1 cellular context compared by ENCODE assay signal in the genomic region with DNA sequence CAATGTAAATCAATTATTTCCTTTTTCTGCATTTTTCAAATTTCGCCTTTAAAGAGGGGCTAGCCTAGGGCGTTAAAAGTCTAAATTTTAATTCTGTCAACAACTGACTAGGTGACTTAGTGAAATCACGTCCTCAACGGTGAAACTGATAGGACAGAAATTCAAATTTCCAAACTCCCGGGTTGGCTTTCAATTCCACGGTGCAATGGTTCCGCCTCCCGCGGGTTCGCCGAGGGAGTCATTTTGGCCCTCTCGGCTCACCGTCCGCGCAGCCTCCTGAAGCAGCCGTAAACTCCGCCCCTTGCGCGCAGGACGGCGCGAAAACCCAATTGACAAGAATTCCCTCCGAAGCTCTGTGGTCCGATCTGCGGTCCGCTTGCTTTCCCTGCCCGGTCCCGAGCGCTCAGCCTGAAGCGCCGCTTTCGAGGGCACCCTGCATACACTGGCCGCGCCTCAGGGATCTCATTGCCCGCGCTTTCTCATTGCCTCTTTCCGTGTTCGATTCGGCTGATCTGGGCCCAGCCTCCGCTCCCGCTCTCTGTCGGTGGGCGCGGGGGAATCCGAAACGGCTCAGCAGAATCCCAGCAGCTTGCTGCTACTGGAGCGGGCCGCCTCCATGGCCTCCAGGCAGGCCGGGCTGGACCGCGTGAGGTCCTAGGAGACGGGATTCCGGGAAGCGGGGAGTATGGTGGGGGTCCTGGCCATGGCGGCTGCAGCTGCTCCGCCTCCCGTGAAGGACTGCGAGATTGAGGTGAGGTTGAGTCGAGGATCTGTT.
TF ChIP-seq lines count a peak whose summit lies in the region.

Gene ATAD5, plus strand, starts transcription at position 304 of the 775 bp plus-strand sequence. Its CDS starts 382 bp downstream, at position 686.

TF ChIP-seq in HepG2, 621 proteins besides CTCF, POLR2A, EP300 and RAD21 (continued from another document and continues in another):
- TF ChIP-seq, protein P1, sequence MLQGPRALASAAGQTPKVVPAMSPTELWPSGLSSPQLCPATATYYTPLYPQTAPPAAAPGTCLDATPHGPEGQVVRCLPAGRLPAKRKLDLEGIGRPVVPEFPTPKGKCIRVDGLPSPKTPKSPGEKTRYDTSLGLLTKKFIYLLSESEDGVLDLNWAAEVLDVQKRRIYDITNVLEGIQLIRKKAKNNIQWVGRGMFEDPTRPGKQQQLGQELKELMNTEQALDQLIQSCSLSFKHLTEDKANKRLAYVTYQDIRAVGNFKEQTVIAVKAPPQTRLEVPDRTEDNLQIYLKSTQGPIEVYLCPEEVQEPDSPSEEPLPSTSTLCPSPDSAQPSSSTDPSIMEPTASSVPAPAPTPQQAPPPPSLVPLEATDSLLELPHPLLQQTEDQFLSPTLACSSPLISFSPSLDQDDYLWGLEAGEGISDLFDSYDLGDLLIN (CRISPR knock-in tag; IDR thresholded peaks at IDR 0.05; ENCODE audit: borderline replicate concordance) = peak; percentile 94; the same call in 1 of the 2 replicates
- TF ChIP-seq ZNF260 (CRISPR knock-in tag; IDR thresholded peaks at IDR 0.05; ENCODE audit: borderline replicate concordance, low read depth) = no peak
- peak; percentile 90 for TF ChIP-seq IKZF5 (CRISPR knock-in tag; IDR thresholded peaks at IDR 0.05)
- TF ChIP-seq JDP2 (CRISPR knock-in tag; IDR thresholded peaks at IDR 0.05; ENCODE audit: borderline replicate concordance) = no peak
- TF ChIP-seq MIER3 (CRISPR knock-in tag; IDR thresholded peaks at IDR 0.05; ENCODE audit: borderline replicate concordance) = peak; percentile 69; the same call in 1 of the 2 replicates
- peak; percentile 64; the same call in 1 of the 2 replicates for TF ChIP-seq ZNF205 (CRISPR knock-in tag; IDR thresholded peaks at IDR 0.05)
- TF ChIP-seq DBP (CRISPR knock-in tag; IDR thresholded peaks at IDR 0.05; ENCODE audit: not compliant biosample characterization) = no peak
- TF ChIP-seq THAP7 (CRISPR knock-in tag; IDR thresholded peaks at IDR 0.05) = no peak
- no peak for TF ChIP-seq FOXO1 (CRISPR knock-in tag; IDR thresholded peaks at IDR 0.05)
- no peak for TF ChIP-seq GTF2F1 (IDR thresholded peaks at IDR 0.05; ENCODE audit: low read length)
- no peak for TF ChIP-seq GZF1 (CRISPR knock-in tag; IDR thresholded peaks at IDR 0.05)
- TF ChIP-seq ZNF550 (CRISPR knock-in tag; IDR thresholded peaks at IDR 0.05; ENCODE audit: borderline replicate concordance) = no peak
- TF ChIP-seq, protein P2, sequence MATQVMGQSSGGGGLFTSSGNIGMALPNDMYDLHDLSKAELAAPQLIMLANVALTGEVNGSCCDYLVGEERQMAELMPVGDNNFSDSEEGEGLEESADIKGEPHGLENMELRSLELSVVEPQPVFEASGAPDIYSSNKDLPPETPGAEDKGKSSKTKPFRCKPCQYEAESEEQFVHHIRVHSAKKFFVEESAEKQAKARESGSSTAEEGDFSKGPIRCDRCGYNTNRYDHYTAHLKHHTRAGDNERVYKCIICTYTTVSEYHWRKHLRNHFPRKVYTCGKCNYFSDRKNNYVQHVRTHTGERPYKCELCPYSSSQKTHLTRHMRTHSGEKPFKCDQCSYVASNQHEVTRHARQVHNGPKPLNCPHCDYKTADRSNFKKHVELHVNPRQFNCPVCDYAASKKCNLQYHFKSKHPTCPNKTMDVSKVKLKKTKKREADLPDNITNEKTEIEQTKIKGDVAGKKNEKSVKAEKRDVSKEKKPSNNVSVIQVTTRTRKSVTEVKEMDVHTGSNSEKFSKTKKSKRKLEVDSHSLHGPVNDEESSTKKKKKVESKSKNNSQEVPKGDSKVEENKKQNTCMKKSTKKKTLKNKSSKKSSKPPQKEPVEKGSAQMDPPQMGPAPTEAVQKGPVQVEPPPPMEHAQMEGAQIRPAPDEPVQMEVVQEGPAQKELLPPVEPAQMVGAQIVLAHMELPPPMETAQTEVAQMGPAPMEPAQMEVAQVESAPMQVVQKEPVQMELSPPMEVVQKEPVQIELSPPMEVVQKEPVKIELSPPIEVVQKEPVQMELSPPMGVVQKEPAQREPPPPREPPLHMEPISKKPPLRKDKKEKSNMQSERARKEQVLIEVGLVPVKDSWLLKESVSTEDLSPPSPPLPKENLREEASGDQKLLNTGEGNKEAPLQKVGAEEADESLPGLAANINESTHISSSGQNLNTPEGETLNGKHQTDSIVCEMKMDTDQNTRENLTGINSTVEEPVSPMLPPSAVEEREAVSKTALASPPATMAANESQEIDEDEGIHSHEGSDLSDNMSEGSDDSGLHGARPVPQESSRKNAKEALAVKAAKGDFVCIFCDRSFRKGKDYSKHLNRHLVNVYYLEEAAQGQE (IDR thresholded peaks at IDR 0.05; ENCODE audit: borderline replicate concordance in 1 of 2, low read depth in 1 of 2, low read length in 2 of 2) = peak in 1 of 2 experiments; percentile 23; a peak in 1 of 4 replicates
- TF ChIP-seq ZNF17 (CRISPR knock-in tag; IDR thresholded peaks at IDR 0.05) = no peak
- TF ChIP-seq ZBTB8A (CRISPR knock-in tag; IDR thresholded peaks at IDR 0.05; ENCODE audit: borderline replicate concordance, low read depth) = no peak
- peak; percentile 98 for TF ChIP-seq SAP130 (CRISPR knock-in tag; IDR thresholded peaks at IDR 0.05; ENCODE audit: low read depth)
- no peak for TF ChIP-seq ZBTB21 (CRISPR knock-in tag; IDR thresholded peaks at IDR 0.05)
- TF ChIP-seq PRMT3 (CRISPR knock-in tag; IDR thresholded peaks at IDR 0.05; ENCODE audit: borderline replicate concordance, low read depth) = no peak
- no peak for TF ChIP-seq HHEX (CRISPR knock-in tag; IDR thresholded peaks at IDR 0.05)
- TF ChIP-seq GPBP1L1 (CRISPR knock-in tag; IDR thresholded peaks at IDR 0.05) = no peak
- no peak for TF ChIP-seq ZEB1 (IDR thresholded peaks at IDR 0.05; ENCODE audit: insufficient replicate concordance, low read depth)
- no peak for TF ChIP-seq ZNF282 (IDR thresholded peaks at IDR 0.05; ENCODE audit: partially characterized antibody)
- TF ChIP-seq NRL (CRISPR knock-in tag; IDR thresholded peaks at IDR 0.05; ENCODE audit: borderline replicate concordance) = peak; percentile 90
- TF ChIP-seq SP4 (CRISPR knock-in tag; IDR thresholded peaks at IDR 0.05) = peak; percentile 91
- TF ChIP-seq ZNF772 (CRISPR knock-in tag; IDR thresholded peaks at IDR 0.05) = peak; percentile 83
- no peak for TF ChIP-seq ZNF646 (CRISPR knock-in tag; IDR thresholded peaks at IDR 0.05)
- TF ChIP-seq FOSL2 (CRISPR knock-in tag; IDR thresholded peaks at IDR 0.05) = peak; percentile 49; the same call in 1 of the 2 replicates
- no peak for TF ChIP-seq CHD2 (IDR thresholded peaks at IDR 0.05; ENCODE audit: low read depth, low read length)
- TF ChIP-seq, protein P3, sequence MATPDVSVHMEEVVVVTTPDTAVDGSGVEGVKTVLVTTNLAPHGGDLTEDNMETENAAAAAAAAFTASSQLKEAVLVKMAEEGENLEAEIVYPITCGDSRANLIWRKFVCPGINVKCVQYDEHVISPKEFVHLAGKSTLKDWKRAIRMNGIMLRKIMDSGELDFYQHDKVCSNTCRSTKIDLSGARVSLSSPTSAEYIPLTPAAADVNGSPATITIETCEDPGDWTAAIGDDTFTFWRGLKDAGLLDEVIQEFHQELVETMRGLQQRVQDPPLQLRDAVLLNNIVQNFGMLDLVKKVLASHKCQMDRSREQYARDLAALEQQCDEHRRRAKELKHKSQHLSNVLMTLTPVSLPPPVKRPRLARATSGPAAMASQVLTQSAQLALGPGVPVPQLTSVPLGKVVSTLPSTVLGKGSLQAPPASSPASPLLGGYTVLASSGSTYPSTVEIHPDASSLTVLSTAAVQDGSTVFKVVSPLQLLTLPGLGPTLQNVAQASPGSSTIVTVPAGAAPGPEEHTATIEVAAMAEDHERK (CRISPR knock-in tag; IDR thresholded peaks at IDR 0.05; ENCODE audit: low read depth) = peak; percentile 91
- peak; percentile 61; the same call in 1 of the 2 replicates for TF ChIP-seq ZFP1 (CRISPR knock-in tag; IDR thresholded peaks at IDR 0.05)
- TF ChIP-seq, protein P4, sequence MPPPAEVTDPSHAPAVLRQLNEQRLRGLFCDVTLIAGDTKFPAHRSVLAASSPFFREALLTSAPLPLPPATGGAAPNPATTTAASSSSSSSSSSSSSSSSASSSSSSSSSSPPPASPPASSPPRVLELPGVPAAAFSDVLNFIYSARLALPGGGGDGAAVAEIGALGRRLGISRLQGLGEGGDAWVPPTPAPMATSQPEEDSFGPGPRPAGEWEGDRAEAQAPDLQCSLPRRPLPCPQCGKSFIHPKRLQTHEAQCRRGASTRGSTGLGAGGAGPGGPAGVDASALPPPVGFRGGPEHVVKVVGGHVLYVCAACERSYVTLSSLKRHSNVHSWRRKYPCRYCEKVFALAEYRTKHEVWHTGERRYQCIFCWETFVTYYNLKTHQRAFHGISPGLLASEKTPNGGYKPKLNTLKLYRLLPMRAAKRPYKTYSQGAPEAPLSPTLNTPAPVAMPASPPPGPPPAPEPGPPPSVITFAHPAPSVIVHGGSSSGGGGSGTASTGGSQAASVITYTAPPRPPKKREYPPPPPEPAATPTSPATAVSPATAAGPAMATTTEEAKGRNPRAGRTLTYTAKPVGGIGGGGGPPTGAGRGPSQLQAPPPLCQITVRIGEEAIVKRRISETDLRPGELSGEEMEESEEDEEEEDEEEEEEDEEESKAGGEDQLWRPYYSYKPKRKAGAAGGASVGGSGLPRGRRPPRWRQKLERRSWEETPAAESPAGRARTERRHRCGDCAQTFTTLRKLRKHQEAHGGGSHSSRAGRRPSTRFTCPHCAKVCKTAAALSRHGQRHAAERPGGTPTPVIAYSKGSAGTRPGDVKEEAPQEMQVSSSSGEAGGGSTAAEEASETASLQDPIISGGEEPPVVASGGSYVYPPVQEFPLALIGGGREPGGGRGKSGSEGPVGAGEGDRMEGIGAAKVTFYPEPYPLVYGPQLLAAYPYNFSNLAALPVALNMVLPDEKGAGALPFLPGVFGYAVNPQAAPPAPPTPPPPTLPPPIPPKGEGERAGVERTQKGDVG (CRISPR knock-in tag; IDR thresholded peaks at IDR 0.05; ENCODE audit: borderline replicate concordance) = no peak
- no peak for TF ChIP-seq ZNF326 (CRISPR knock-in tag; IDR thresholded peaks at IDR 0.05; ENCODE audit: borderline replicate concordance)
- no peak for TF ChIP-seq RFX3 (CRISPR knock-in tag; IDR thresholded peaks at IDR 0.05)
- 0 out of 2 replicates have a peak, but pooled peaks have one; percentile 71 for TF ChIP-seq STAT5B (CRISPR knock-in tag; IDR thresholded peaks at IDR 0.05)
